ENCODE assay signal across 9 cellular contexts in the genomic region with DNA sequence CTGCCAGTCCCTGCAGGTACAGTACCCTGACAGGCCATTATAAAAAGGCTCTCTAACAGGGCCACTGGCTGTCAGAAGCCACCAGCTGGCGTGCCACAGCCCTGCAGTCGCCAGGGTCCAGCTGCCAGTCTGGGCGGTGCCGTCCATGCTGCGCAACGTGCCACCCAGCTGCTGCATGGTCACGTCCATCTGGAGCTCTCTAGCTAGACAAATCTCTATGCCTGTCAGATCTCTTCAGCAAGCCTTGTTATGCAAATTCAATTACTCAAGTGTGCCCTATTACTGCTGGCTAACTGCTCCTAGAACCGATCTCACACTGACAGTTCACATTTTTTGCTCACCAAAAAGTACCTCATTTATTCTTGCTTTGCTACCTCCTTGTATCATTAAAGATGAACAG.
DNase-seq lines count a peak whose midpoint lies in the region; ATAC-seq and TF ChIP-seq lines count a peak whose summit lies in the region.
"Had no signal": no experiment of that assay in that cellular context is flagged by ENCODE, and none has a peak within 500 bp of the region (broad histone marks: within the 10 kb centered on the region; RNA-seq: fewer than 3 reads in every experiment).

No MANE protein-coding gene starts in this region.

- H3K27ac ChIP-seq in colonic mucosa = no peak overlapping the region
- H3K27ac ChIP-seq: HL-60 had no signal

- H3K36me3 ChIP-seq in colonic mucosa = no peaks in the 10 kb centered on the region

- H3K27me3 ChIP-seq in colonic mucosa = no peaks in the 10 kb centered on the region

- no peak overlapping the region for H3K9ac ChIP-seq in colonic mucosa (ENCODE audit: low read depth in 2 of 2, low read length in 2 of 2)

- ATAC-seq in GM18505 (IDR thresholded peaks at IDR 0.05; ENCODE audit: unreplicated experiment) (peak; percentile 78), HG02571 (IDR thresholded peaks at IDR 0.05; ENCODE audit: unreplicated experiment) (peak; percentile 94)

- H3K9me3 ChIP-seq in colonic mucosa = no peaks in the 10 kb centered on the region

- no peak overlapping the region for H3K4me3 ChIP-seq in colonic mucosa

- H3K27me3 Mint-ChIP-seq in osteocyte (ENCODE audit: unreplicated experiment) (no peaks in the 10 kb centered on the region), nephron progenitor cell (ENCODE audit: low read depth, poor library complexity) (peaks cover 5% of the 10 kb centered on the region)

- H3K9me3 Mint-ChIP-seq in osteocyte (ENCODE audit: unreplicated experiment) = peaks cover 3% of the 10 kb centered on the region
- H3K9me3 Mint-ChIP-seq in nephron progenitor cell = no peaks in the 10 kb centered on the region

- H3K36me3 Mint-ChIP-seq in osteocyte (ENCODE audit: unreplicated experiment) (peaks cover 21% of the 10 kb centered on the region), nephron progenitor cell (ENCODE audit: low read depth) (peaks cover 14% of the 10 kb centered on the region)

- H3K4me3 Mint-ChIP-seq in osteocyte (ENCODE audit: unreplicated experiment) (no peak overlapping the region), nephron progenitor cell (no peak overlapping the region)

- peak; percentile 78 for DNase-seq in NCI-H1417 treated with DMSO at 0.1 percent for 48 hours (lab: John Stamatoyannopoulos, UW)
- peak; percentile 34 for DNase-seq in colonic mucosa
- no peak for DNase-seq in osteocyte (ENCODE audit: extremely low spot score, unreplicated experiment)
- DNase-seq in nephron progenitor cell = no peak
- no peak for DNase-seq in effector CD8-positive, alpha-beta T cell (lab: John Stamatoyannopoulos, UW)
- DNase-seq in erythroblast (lab: John Stamatoyannopoulos, UW) = no peak

- no peaks in the 10 kb centered on the region for H3K4me1 ChIP-seq in colonic mucosa

- no peak for TF ChIP-seq CTCF in colonic mucosa (IDR thresholded peaks at IDR 0.05)
- TF ChIP-seq CTCF in osteocyte (IDR thresholded peaks at IDR 0.05) = no peak
- TF ChIP-seq CTCF in nephron progenitor cell (IDR thresholded peaks at IDR 0.05) = no peak

- intact Hi-C loops in colonic mucosa (cut with DNase I) = loop anchor here (10.0 kb wide), 1 partner anchor 328 kb away; no protein-coding TSS in a partner anchor

- no peak overlapping the region for H3K27ac Mint-ChIP-seq in osteocyte (ENCODE audit: unreplicated experiment)
- H3K27ac Mint-ChIP-seq in nephron progenitor cell = no peak overlapping the region

- TF ChIP-seq POLR2A in GM18505 (IDR thresholded peaks at IDR 0.05; ENCODE audit: borderline replicate concordance, extremely low read depth, insufficient read depth, insufficient read length) (no peak), erythroblast (IDR thresholded peaks at IDR 0.05; ENCODE audit: low read length) (no peak)

- H3K4me1 Mint-ChIP-seq in osteocyte (ENCODE audit: unreplicated experiment) (peaks cover 24% of the 10 kb centered on the region), nephron progenitor cell (peaks cover 11% of the 10 kb centered on the region)

Comparison
In these comparisons a context has a peak if more than half of its experiments do, and no peak if none do; other contexts are left out.
1. DNase-seq: peak in NCI-H1417 treated with DMSO at 0.1 percent for 48 hours (single experiment) and colonic mucosa (single experiment); none in osteocyte (single experiment), nephron progenitor cell (single experiment), effector CD8-positive, alpha-beta T cell (single experiment) and erythroblast (0 of 2).